In the genomic region with DNA sequence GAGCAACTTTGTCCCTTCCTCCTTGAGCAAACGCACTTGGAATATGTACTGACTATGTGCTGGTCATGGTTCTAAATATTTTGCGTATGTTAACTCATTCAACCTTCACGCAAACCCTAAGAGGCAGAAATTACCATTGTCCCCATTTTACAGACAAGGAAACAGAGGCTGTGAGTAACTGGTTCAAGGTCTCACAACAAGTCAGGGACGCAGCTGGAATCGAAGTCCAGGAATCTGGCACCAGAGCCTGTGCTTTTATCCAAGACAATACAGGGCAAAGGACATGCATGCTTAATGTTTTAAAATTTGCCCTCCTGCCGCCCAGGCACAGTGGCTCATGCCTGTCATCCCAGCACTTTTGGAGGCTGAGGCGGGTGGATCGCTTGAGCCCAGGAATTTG, we compare ENCODE assay signal across 17 cellular contexts. TPM values are rescaled to one million over a fixed set of nuclear protein-coding genes. Genes with fewer than 3 reads are reported as not detected.
DNase-seq lines count a peak whose midpoint lies in the region; ATAC-seq, FAIRE-seq and TF ChIP-seq lines count a peak whose summit lies in the region.
"Had no signal": no experiment of that assay in that cellular context is flagged by ENCODE, and none has a peak within 500 bp of the region (broad histone marks: within the 10 kb centered on the region; RNA-seq: fewer than 3 reads in every experiment).

No MANE protein-coding gene starts in this region.

- 0 out of 22 replicates have a peak overlapping the region, but pooled peaks of 2 of the 11 experiments have one; percentile 45 to 46 for H3K9ac ChIP-seq in BLaER1 treated with 17β-estradiol and CSF1 and Interleukin-3, amounts not matched to agents 10 nM and 100 nM
- no peak overlapping the region for H3K9ac ChIP-seq in K562 (ENCODE audit: insufficient read depth in 1 of 2, low read depth in 2 of 2, low read length in 2 of 2)
- H3K9ac ChIP-seq: GM23248 had no signal

- no TSS peak for BruUV-seq in K562 (replicated peaks; lab: Mats Ljungman, UMichigan)

- H3K79me2 ChIP-seq in K562 (ENCODE audit: control insufficient read depth, insufficient read depth, low read length), result peaks cover 65% of the 10 kb centered on the region

- WGBS in K562 (ENCODE audit: insufficient coverage, low coverage, missing lambda C conversion rate), result 89% methylated on average over 8 of the region's 8 CpGs

- H3K27ac Mint-ChIP-seq in activated CD8-positive, alpha-beta T cell treated with anti-CD3 and anti-CD28 coated beads for 36 hours, result peak overlapping the region; percentile 75
- H3K27ac Mint-ChIP-seq in activated CD8-positive, alpha-beta T cell treated with anti-CD3 and anti-CD28 coated beads, Interleukin-2, amount 10 ng/mL, durations not matched to agents 7 days and 5 days, result no peak overlapping the region

- no peak for TF ChIP-seq POLR2A in K562 (conservative IDR thresholded peaks at IDR 0.05)

- no peak for ATAC-seq in activated CD8-positive, alpha-beta T cell treated with anti-CD3 and anti-CD28 coated beads for 36 hours
- no peak for ATAC-seq in activated CD8-positive, alpha-beta T cell treated with anti-CD3 and anti-CD28 coated beads, Interleukin-2, amount 10 ng/mL, durations not matched to agents 7 days and 5 days
- no peak for ATAC-seq in K562
- ATAC-seq in HG03439 (IDR thresholded peaks at IDR 0.05; ENCODE audit: unreplicated experiment), result no peak
- ATAC-seq: HCT116 had no signal

- peaks cover 28% of the 10 kb centered on the region for H3K9me3 Mint-ChIP-seq in activated CD8-positive, alpha-beta T cell treated with anti-CD3 and anti-CD28 coated beads for 36 hours
- H3K9me3 Mint-ChIP-seq in activated CD8-positive, alpha-beta T cell treated with anti-CD3 and anti-CD28 coated beads, Interleukin-2, amount 10 ng/mL, durations not matched to agents 7 days and 5 days (ENCODE audit: insufficient read depth), result peaks cover 18% of the 10 kb centered on the region

- TF ChIP-seq CTCF in activated CD8-positive, alpha-beta T cell treated with anti-CD3 and anti-CD28 coated beads for 36 hours (IDR thresholded peaks at IDR 0.05), result no peak
- no peak for TF ChIP-seq CTCF in K562 (IDR thresholded peaks at IDR 0.05 in 2 of 3, conservative IDR thresholded peaks at IDR 0.05 in 1 of 3; ENCODE audit: insufficient read depth in 2 of 3, low read depth in 1 of 3, low read length in 3 of 3)

- TF ChIP-seq EP300 in K562 (IDR thresholded peaks at IDR 0.05; ENCODE audit: low read length), result no peak

- peaks cover 29 to 44% (median 38%) of the 10 kb centered on the region in 11 experiments for H3K9me3 ChIP-seq in BLaER1 treated with 17β-estradiol and CSF1 and Interleukin-3, amounts not matched to agents 10 nM and 100 nM (replicated peaks in 1 of 11)
- no peaks in the 10 kb centered on the region for H3K9me3 ChIP-seq in K562 (replicated peaks; ENCODE audit: control insufficient read depth, insufficient read depth, low read depth, low read length)
- H3K9me3 ChIP-seq: Peyer's patch had no signal

- no peak overlapping the region for H3K27ac ChIP-seq in BLaER1 treated with 17β-estradiol and CSF1 and Interleukin-3, amounts not matched to agents 10 nM and 100 nM
- no peak overlapping the region for H3K27ac ChIP-seq in K562 (ENCODE audit: extremely low read depth, low read depth, low read length)
- H3K27ac ChIP-seq: GM23248, Peyer's patch had no signal

- intact Hi-C loops in activated CD8-positive, alpha-beta T cell treated with anti-CD3 and anti-CD28 coated beads for 36 hours (cut with micrococcal nuclease), result no loop called here
- intact Hi-C loops in K562 (cut with micrococcal nuclease), result loop anchor here (5.0 kb wide), 1 partner anchor 108 kb away; the partner anchor contains the start of gene USF2

- H3K27me3 Mint-ChIP-seq in activated CD8-positive, alpha-beta T cell treated with anti-CD3 and anti-CD28 coated beads for 36 hours, result no peaks in the 10 kb centered on the region
- H3K27me3 Mint-ChIP-seq in activated CD8-positive, alpha-beta T cell treated with anti-CD3 and anti-CD28 coated beads, Interleukin-2, amount 10 ng/mL, durations not matched to agents 7 days and 5 days (ENCODE audit: low read depth), result no peaks in the 10 kb centered on the region

- peaks cover 74 to 89% (median 84%) of the 10 kb centered on the region in 11 experiments for H3K36me3 ChIP-seq in BLaER1 treated with 17β-estradiol and CSF1 and Interleukin-3, amounts not matched to agents 10 nM and 100 nM
- H3K36me3 ChIP-seq in K562 (ENCODE audit: control insufficient read depth, insufficient read depth, low read length), result peaks cover 92% of the 10 kb centered on the region

- FAIRE-seq in K562 (lab: Jason Lieb, UNC), result no peak

- H3K36me3 Mint-ChIP-seq in activated CD8-positive, alpha-beta T cell treated with anti-CD3 and anti-CD28 coated beads for 36 hours (ENCODE audit: low read depth), result peaks cover 96% of the 10 kb centered on the region
- peaks cover 99% of the 10 kb centered on the region for H3K36me3 Mint-ChIP-seq in activated CD8-positive, alpha-beta T cell treated with anti-CD3 and anti-CD28 coated beads, Interleukin-2, amount 10 ng/mL, durations not matched to agents 7 days and 5 days (ENCODE audit: low read depth)

- CTCF ChIA-PET in activated CD8-positive, alpha-beta T cell treated with anti-CD3 and anti-CD28 coated beads for 36 hours (lab: Charles Lee), result interaction anchor here (1.2 to 1.5 kb wide), 2 partner anchors 24 to 109 kb away, joined by 3 read pairs; partner anchors contain the start of gene USF2
- CTCF ChIA-PET in activated CD8-positive, alpha-beta T cell treated with anti-CD3 and anti-CD28 coated beads, Interleukin-2, amount 10 ng/mL, durations not matched to agents 7 days and 5 days (lab: Charles Lee), result interaction anchor here (1.4 kb wide), 1 partner anchor 18 kb away, joined by 3 read pairs; no protein-coding TSS in a partner anchor
- CTCF ChIA-PET in K562 (lab: Yijun Ruan, JAX; ENCODE audit: low intra/inter-chr PET ratio), result no interaction called here

- H2AFZ ChIP-seq in K562 (ENCODE audit: low read depth, low read length), result no peak overlapping the region
- H2AFZ ChIP-seq: GM23248 had no signal

- H3K4me1 ChIP-seq in BLaER1 treated with 17β-estradiol and CSF1 and Interleukin-3, amounts not matched to agents 10 nM and 100 nM, result peaks cover 18 to 67% (median 56%) of the 10 kb centered on the region in 10 experiments
- peaks cover 38 to 48% of the 10 kb centered on the region in 2 experiments for H3K4me1 ChIP-seq in K562 (replicated peaks in 1 of 2; ENCODE audit: control insufficient read depth in 2 of 2, insufficient read depth in 2 of 2, low read length in 2 of 2)

- H4K20me1 ChIP-seq in BLaER1 treated with 17β-estradiol and CSF1 and Interleukin-3, amounts not matched to agents 10 nM and 100 nM, result peaks cover 32 to 68% (median 50%) of the 10 kb centered on the region in 11 experiments; a peak in 21 of 22 replicates
- no peaks in the 10 kb centered on the region for H4K20me1 ChIP-seq in K562 (replicated peaks; ENCODE audit: control insufficient read depth, insufficient read depth, low read length)

- TF ChIP-seq RAD21 in K562 (CRISPR knock-in tag; conservative IDR thresholded peaks at IDR 0.05 in 1 of 2, IDR thresholded peaks at IDR 0.05 in 1 of 2), result no peak

- in situ Hi-C loops in K562 (cut with MboI), result no loop called here

- no peaks in the 10 kb centered on the region for H3K9me1 ChIP-seq in K562 (ENCODE audit: control insufficient read depth, insufficient read depth, low read length)

- no peak for DNase-seq in activated CD8-positive, alpha-beta T cell treated with anti-CD3 and anti-CD28 coated beads for 36 hours
- no peak for DNase-seq in activated CD8-positive, alpha-beta T cell treated with anti-CD3 and anti-CD28 coated beads, Interleukin-2, amount 10 ng/mL, durations not matched to agents 7 days and 5 days
- DNase-seq in K562 (ENCODE audit: extremely low read depth in 1 of 4, low spot score in 3 of 4), result no peak
- DNase-seq in AG08396 (ENCODE audit: low spot score), result no peak
- DNase-seq: GF-D8, GM23248, IMR-90, NCI-H1417, NCI-H2029, NCI-H510A, Peyer's patch, Right ventricle myocardium superior had no signal

- peaks cover 44% of the 10 kb centered on the region for H3K4me1 Mint-ChIP-seq in activated CD8-positive, alpha-beta T cell treated with anti-CD3 and anti-CD28 coated beads for 36 hours (ENCODE audit: low read depth)
- peaks cover 42% of the 10 kb centered on the region for H3K4me1 Mint-ChIP-seq in activated CD8-positive, alpha-beta T cell treated with anti-CD3 and anti-CD28 coated beads, Interleukin-2, amount 10 ng/mL, durations not matched to agents 7 days and 5 days (ENCODE audit: low read depth)

- POLR2A ChIA-PET in activated CD8-positive, alpha-beta T cell treated with anti-CD3 and anti-CD28 coated beads for 36 hours (lab: Charles Lee), result interaction anchor here (0.8 to 1.5 kb wide), 2 partner anchors 14 to 17 kb away, joined by 3 read pairs; no protein-coding TSS in a partner anchor
- POLR2A ChIA-PET in activated CD8-positive, alpha-beta T cell treated with anti-CD3 and anti-CD28 coated beads, Interleukin-2, amount 10 ng/mL, durations not matched to agents 7 days and 5 days (lab: Charles Lee), result interaction anchor here (0.8 kb wide), 1 partner anchor 46 kb away, joined by 3 read pairs; no protein-coding TSS in a partner anchor
- POLR2A ChIA-PET in K562 (lab: Yijun Ruan, JAX), result interaction anchor here (0.8 to 1.1 kb wide), 2 partner anchors 15 to 18 kb away, joined by 3 read pairs; no protein-coding TSS in a partner anchor

- H3K4me3 Mint-ChIP-seq in activated CD8-positive, alpha-beta T cell treated with anti-CD3 and anti-CD28 coated beads for 36 hours, result no peak overlapping the region
- no peak overlapping the region for H3K4me3 Mint-ChIP-seq in activated CD8-positive, alpha-beta T cell treated with anti-CD3 and anti-CD28 coated beads, Interleukin-2, amount 10 ng/mL, durations not matched to agents 7 days and 5 days

- peak overlapping the region in 1 of 10 experiments; percentile 25; a peak in 1 of 20 replicates for H3K4me3 ChIP-seq in BLaER1 treated with 17β-estradiol and CSF1 and Interleukin-3, amounts not matched to agents 10 nM and 100 nM
- H3K4me3 ChIP-seq in K562, result no peak overlapping the region
- H3K4me3 ChIP-seq: GM23248, Peyer's patch had no signal

- H3K27me3 ChIP-seq in BLaER1 treated with 17β-estradiol and CSF1 and Interleukin-3, amounts not matched to agents 10 nM and 100 nM, result no peaks in the 10 kb centered on the region
- H3K27me3 ChIP-seq in K562 (ENCODE audit: control insufficient read depth in 2 of 2, insufficient read depth in 2 of 2, low read length in 2 of 2), result no peaks in the 10 kb centered on the region
- H3K27me3 ChIP-seq: Peyer's patch had no signal

- H3K4me2 ChIP-seq in BLaER1 treated with 17β-estradiol and CSF1 and Interleukin-3, amounts not matched to agents 10 nM and 100 nM, result peak overlapping the region in 8 of 11 experiments; percentile 45 to 99 (median 96); a peak in 14 of 22 replicates
- H3K4me2 ChIP-seq in K562 (ENCODE audit: insufficient read depth, low read length), result no peak overlapping the region

RNA-seq across cellular contexts. Expression of gene FXYD5, which starts 5.1 kb away (rescaled TPM):
- total RNA-seq in activated CD8-positive, alpha-beta T cell treated with anti-CD3 and anti-CD28 coated beads for 36 hours, result 100 to 1,000 TPM; 225 to 241 TPM
- 100 to 1,000 TPM; 338 to 384 TPM for total RNA-seq in activated CD8-positive, alpha-beta T cell treated with anti-CD3 and anti-CD28 coated beads, Interleukin-2, amount 10 ng/mL, durations not matched to agents 7 days and 5 days
- total RNA-seq in K562 (2011; cell fraction: chromatin; rRNA removed; ENCODE audit: low replicate concordance), result 134 and 231 TPM in 2 replicates
- total RNA-seq in K562 (2011; cell fraction: nucleolus; rRNA removed), result 240 and 311 TPM in 2 replicates
- 297 and 340 TPM in 2 replicates for total RNA-seq in K562 (2011; cell fraction: nucleoplasm; rRNA removed)
- 174 and 300 TPM in 2 replicates for total RNA-seq in K562 (2014; rRNA removed)
- total RNA-seq in K562 (2014; rRNA removed; fragmentation: Illumina TruSeq; extraction: Trizol), result 122 and 147 TPM in 2 replicates
- 252 and 264 TPM in 2 replicates for total RNA-seq in K562 (2015; rRNA removed; fragmentation: Illumina TruSeq; extraction: Trizol)
- total RNA-seq in K562 (2021), result 250 and 256 TPM in 2 replicates
- polyA plus RNA-seq in K562 (2011; rRNA removed), result 104 and 125 TPM in 2 replicates
- polyA plus RNA-seq in K562 (2011; cell fraction: cytosol; rRNA removed), result 271 and 533 TPM in 2 replicates
- polyA plus RNA-seq in K562 (2011; cell fraction: nucleus; rRNA removed), result 105 and 188 TPM in 2 replicates
- 353 and 530 TPM in 2 replicates for polyA plus RNA-seq in K562 (2012)
- 522 and 537 TPM in 2 replicates for polyA plus RNA-seq in K562 (2014; fragmentation: Illumina TruSeq; extraction: Trizol)
- 100 to 1,000 TPM; 125 to 198 TPM for polyA plus RNA-seq in K562 (2014; fragmentation: Nextera tagmentation; extraction: Ambion mirVana)
- polyA plus RNA-seq in K562 (2014; rRNA removed), result 120 and 155 TPM in 2 replicates
- 93.8 and 163 TPM in 2 replicates for polyA minus RNA-seq in K562 (2011; rRNA and poly(A)+ RNA removed)
- polyA minus RNA-seq in K562 (2011; cell fraction: cytosol; rRNA and poly(A)+ RNA removed), result 189 and 195 TPM in 2 replicates
- 55.6 and 58.4 TPM in 2 replicates for polyA minus RNA-seq in K562 (2011; cell fraction: nucleus; rRNA and poly(A)+ RNA removed)

RNA-seq across cellular contexts. Expression of gene FXYD7, which starts 16.6 kb away (rescaled TPM):
- total RNA-seq in activated CD8-positive, alpha-beta T cell treated with anti-CD3 and anti-CD28 coated beads for 36 hours, result under 1 TPM in 1 of 2 experiments, not detected in 1; 0.38 TPM
- 1 to 10 TPM; 4.1 to 5.2 TPM for total RNA-seq in activated CD8-positive, alpha-beta T cell treated with anti-CD3 and anti-CD28 coated beads, Interleukin-2, amount 10 ng/mL, durations not matched to agents 7 days and 5 days
- 0.39 and 0.76 TPM in 2 replicates for total RNA-seq in K562 (2011; cell fraction: chromatin; rRNA removed; ENCODE audit: low replicate concordance)
- total RNA-seq in K562 (2011; cell fraction: nucleolus; rRNA removed), result not detected in 2 replicates
- not detected in 2 replicates for total RNA-seq in K562 (2011; cell fraction: nucleoplasm; rRNA removed)
- total RNA-seq in K562 (2014; rRNA removed), result not detected in 2 replicates
- not detected in 2 replicates for total RNA-seq in K562 (2014; rRNA removed; fragmentation: Illumina TruSeq; extraction: Trizol)
- total RNA-seq in K562 (2015; rRNA removed; fragmentation: Illumina TruSeq; extraction: Trizol), result 0.26 and 0.36 TPM in 2 replicates
- 0.27 and 0.80 TPM in 2 replicates for total RNA-seq in K562 (2021)
- 0.18 and 0.26 TPM in 2 replicates for polyA plus RNA-seq in K562 (2011; rRNA removed)
- polyA plus RNA-seq in K562 (2011; cell fraction: cytosol; rRNA removed), result 0.24 and 0.51 TPM in 2 replicates
- polyA plus RNA-seq in K562 (2011; cell fraction: nucleus; rRNA removed), result 0.48 and 1.2 TPM in 2 replicates
- polyA plus RNA-seq in K562 (2012), result 1.4 and 1.5 TPM in 2 replicates
- 0.28 TPM in 1 of 2 replicates, not detected in the other for polyA plus RNA-seq in K562 (2014; fragmentation: Illumina TruSeq; extraction: Trizol)
- under 1 TPM; 0.10 to 0.13 TPM for polyA plus RNA-seq in K562 (2014; fragmentation: Nextera tagmentation; extraction: Ambion mirVana)
- 0.32 and 0.46 TPM in 2 replicates for polyA plus RNA-seq in K562 (2014; rRNA removed)
- polyA minus RNA-seq in K562 (2011; rRNA and poly(A)+ RNA removed), result not detected in 2 replicates
- polyA minus RNA-seq in K562 (2011; cell fraction: cytosol; rRNA and poly(A)+ RNA removed), result not detected in 2 replicates
- not detected in 2 replicates for polyA minus RNA-seq in K562 (2011; cell fraction: nucleus; rRNA and poly(A)+ RNA removed)
- total RNA-seq: A172, GM23248, IMR-90, LHCN-M2, Peyer's patch, Right ventricle myocardium superior had no signal
- polyA plus RNA-seq: GM23248 had no signal

RNA-seq across cellular contexts. Expression of gene FXYD1, which starts 21.0 kb away (rescaled TPM):
- total RNA-seq in activated CD8-positive, alpha-beta T cell treated with anti-CD3 and anti-CD28 coated beads for 36 hours, result 1 to 10 TPM in 1 of 2 experiments, not detected in 1; 1.9 TPM
- total RNA-seq in activated CD8-positive, alpha-beta T cell treated with anti-CD3 and anti-CD28 coated beads, Interleukin-2, amount 10 ng/mL, durations not matched to agents 7 days and 5 days, result 1 to 10 TPM; 1.3 to 1.4 TPM
- 0.67 TPM in 1 of 2 replicates, not detected in the other for total RNA-seq in K562 (2011; cell fraction: chromatin; rRNA removed; ENCODE audit: low replicate concordance)
- 0.50 TPM in 1 of 2 replicates, not detected in the other for total RNA-seq in K562 (2011; cell fraction: nucleolus; rRNA removed)
- not detected in 2 replicates for total RNA-seq in K562 (2011; cell fraction: nucleoplasm; rRNA removed)
- 2.3 and 2.4 TPM in 2 replicates for total RNA-seq in K562 (2014; rRNA removed)
- total RNA-seq in K562 (2014; rRNA removed; fragmentation: Illumina TruSeq; extraction: Trizol), result not detected in 2 replicates
- 0.60 and 1.3 TPM in 2 replicates for total RNA-seq in K562 (2015; rRNA removed; fragmentation: Illumina TruSeq; extraction: Trizol)
- 1.7 and 2.7 TPM in 2 replicates for total RNA-seq in K562 (2021)
- 0.40 and 0.66 TPM in 2 replicates for polyA plus RNA-seq in K562 (2011; rRNA removed)
- polyA plus RNA-seq in K562 (2011; cell fraction: cytosol; rRNA removed), result 0.16 TPM in 1 of 2 replicates, not detected in the other
- polyA plus RNA-seq in K562 (2011; cell fraction: nucleus; rRNA removed), result 0.49 and 2.1 TPM in 2 replicates
- polyA plus RNA-seq in K562 (2012), result 2.1 and 4.4 TPM in 2 replicates
- 0.71 and 2.1 TPM in 2 replicates for polyA plus RNA-seq in K562 (2014; fragmentation: Illumina TruSeq; extraction: Trizol)
- not detected for polyA plus RNA-seq in K562 (2014; fragmentation: Nextera tagmentation; extraction: Ambion mirVana)
- polyA plus RNA-seq in K562 (2014; rRNA removed), result 2.4 and 3.2 TPM in 2 replicates
- polyA minus RNA-seq in K562 (2011; rRNA and poly(A)+ RNA removed), result not detected in 2 replicates
- not detected in 2 replicates for polyA minus RNA-seq in K562 (2011; cell fraction: cytosol; rRNA and poly(A)+ RNA removed)
- polyA minus RNA-seq in K562 (2011; cell fraction: nucleus; rRNA and poly(A)+ RNA removed), result 0.67 TPM in 1 of 2 replicates, not detected in the other
- total RNA-seq: A172, LHCN-M2 had no signal

RNA-seq across cellular contexts. Expression of gene LGI4, which starts 24.7 kb away (rescaled TPM):
- under 1 TPM; 0.25 to 0.27 TPM for total RNA-seq in activated CD8-positive, alpha-beta T cell treated with anti-CD3 and anti-CD28 coated beads for 36 hours
- total RNA-seq in activated CD8-positive, alpha-beta T cell treated with anti-CD3 and anti-CD28 coated beads, Interleukin-2, amount 10 ng/mL, durations not matched to agents 7 days and 5 days, result under 1 TPM; 0.13 TPM
- 1.9 TPM in 2 replicates for total RNA-seq in K562 (2011; cell fraction: chromatin; rRNA removed; ENCODE audit: low replicate concordance)
- total RNA-seq in K562 (2011; cell fraction: nucleolus; rRNA removed), result 0.67 and 0.92 TPM in 2 replicates
- total RNA-seq in K562 (2011; cell fraction: nucleoplasm; rRNA removed), result 0.88 and 0.92 TPM in 2 replicates
- total RNA-seq in K562 (2014; rRNA removed) (0.14 TPM in 1 of 2 replicates, not detected in the other), K562 (2014; rRNA removed; fragmentation: Illumina TruSeq; extraction: Trizol) (not detected in 2 replicates), K562 (2015; rRNA removed; fragmentation: Illumina TruSeq; extraction: Trizol) (not detected in 2 replicates), K562 (2021) (0.24 TPM in 1 of 2 replicates, not detected in the other)
- polyA plus RNA-seq in K562 (2011; rRNA removed) (0.29 and 0.73 TPM in 2 replicates), K562 (2014; fragmentation: Illumina TruSeq; extraction: Trizol) (0.30 and 0.33 TPM in 2 replicates), K562 (2014; fragmentation: Nextera tagmentation; extraction: Ambion mirVana) (not detected), K562 (2014; rRNA removed) (0.21 and 1.1 TPM in 2 replicates)
- polyA plus RNA-seq in K562 (2011; cell fraction: cytosol; rRNA removed), result 0.16 and 0.37 TPM in 2 replicates
- 3.1 and 4.6 TPM in 2 replicates for polyA plus RNA-seq in K562 (2011; cell fraction: nucleus; rRNA removed)
- 0.35 and 1.6 TPM in 2 replicates for polyA plus RNA-seq in K562 (2012)
- not detected in 2 replicates for polyA minus RNA-seq in K562 (2011; rRNA and poly(A)+ RNA removed)
- not detected in 2 replicates for polyA minus RNA-seq in K562 (2011; cell fraction: cytosol; rRNA and poly(A)+ RNA removed)
- polyA minus RNA-seq in K562 (2011; cell fraction: nucleus; rRNA and poly(A)+ RNA removed), result 0.54 TPM in 1 of 2 replicates, not detected in the other
- total RNA-seq: A172, IMR-90, LHCN-M2 had no signal

RNA-seq across cellular contexts. Expression of gene FXYD3, which starts 44.0 kb away (rescaled TPM):
- total RNA-seq in activated CD8-positive, alpha-beta T cell treated with anti-CD3 and anti-CD28 coated beads for 36 hours, result not detected
- not detected for total RNA-seq in activated CD8-positive, alpha-beta T cell treated with anti-CD3 and anti-CD28 coated beads, Interleukin-2, amount 10 ng/mL, durations not matched to agents 7 days and 5 days
- total RNA-seq in K562 (2011; cell fraction: chromatin; rRNA removed; ENCODE audit: low replicate concordance), result not detected in 2 replicates
- total RNA-seq in K562 (2011; cell fraction: nucleolus; rRNA removed), result not detected in 2 replicates
- total RNA-seq in K562 (2011; cell fraction: nucleoplasm; rRNA removed), result not detected in 2 replicates
- total RNA-seq in K562 (2014; rRNA removed) (not detected in 2 replicates), K562 (2014; rRNA removed; fragmentation: Illumina TruSeq; extraction: Trizol) (not detected in 2 replicates), K562 (2015; rRNA removed; fragmentation: Illumina TruSeq; extraction: Trizol) (not detected in 2 replicates), K562 (2021) (0.24 and 0.60 TPM in 2 replicates)
- polyA plus RNA-seq in K562 (2011; rRNA removed) (not detected in 2 replicates), K562 (2014; fragmentation: Illumina TruSeq; extraction: Trizol) (not detected in 2 replicates), K562 (2014; fragmentation: Nextera tagmentation; extraction: Ambion mirVana) (not detected), K562 (2014; rRNA removed) (not detected in 2 replicates)
- not detected in 2 replicates for polyA plus RNA-seq in K562 (2011; cell fraction: cytosol; rRNA removed)
- polyA plus RNA-seq in K562 (2011; cell fraction: nucleus; rRNA removed), result not detected in 2 replicates
- 0.16 TPM in 1 of 2 replicates, not detected in the other for polyA plus RNA-seq in K562 (2012)
- polyA minus RNA-seq in K562 (2011; rRNA and poly(A)+ RNA removed), result not detected in 2 replicates
- not detected in 2 replicates for polyA minus RNA-seq in K562 (2011; cell fraction: cytosol; rRNA and poly(A)+ RNA removed)
- polyA minus RNA-seq in K562 (2011; cell fraction: nucleus; rRNA and poly(A)+ RNA removed), result not detected in 2 replicates
- total RNA-seq: GM23248, IMR-90, LHCN-M2 had no signal
- polyA plus RNA-seq: GM23248, IMR-90 had no signal
